In the genomic region with DNA sequence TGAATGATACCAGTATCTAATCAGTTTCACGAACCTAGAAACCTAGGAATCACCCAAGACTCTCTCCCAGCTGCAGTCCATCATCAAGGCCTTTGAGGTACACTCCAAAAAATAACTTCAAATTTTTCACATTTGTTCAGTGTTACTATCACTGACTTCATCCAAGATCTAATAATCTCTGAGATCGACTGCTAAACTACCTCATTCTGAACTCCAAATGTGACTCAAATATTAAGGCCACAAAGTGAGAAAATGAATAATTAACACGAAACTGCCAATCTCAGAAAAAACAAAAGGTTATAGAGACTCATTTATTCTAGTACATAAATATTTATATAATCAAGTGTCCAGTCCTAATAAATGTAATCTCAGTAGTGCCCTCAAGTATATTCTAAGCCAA, we compare ENCODE assay signal across 9 cellular contexts.
"Had no signal": no experiment of that assay in that cellular context is flagged by ENCODE, and none has a peak within 500 bp of the region (broad histone marks: within the 10 kb centered on the region; RNA-seq: fewer than 3 reads in every experiment).

No MANE protein-coding gene starts in this region.

- FAIRE-seq: HTR-8/SVneo, K562 had no signal

- H3K36me3 ChIP-seq: HAP-1 had no signal

- H3K27ac ChIP-seq: GM23248 had no signal

- H3K4me1 ChIP-seq: HAP-1 had no signal

- H2AFZ ChIP-seq: GM23248 had no signal

- H3K9ac ChIP-seq: GM23248 had no signal

- H3K9me3 ChIP-seq: HAP-1 had no signal

- ATAC-seq: HCT116, K562 had no signal

- H3K4me3 ChIP-seq: GM23248, HAP-1, K562 had no signal

- DNase-seq: GM23248, GOT3, H7, HFFc6, IMR-90 had no signal
